25 cellular contexts compared by ENCODE assay signal in genomic region chr2:138321458-138321857, GRCh38.
A peak's percentile ranks its signal among the peaks of the same experiment; 100 is the strongest.
DNase-seq lines count a peak whose midpoint lies in the region; ATAC-seq and TF ChIP-seq lines count a peak whose summit lies in the region.
"Had no signal": no experiment of that assay in that cellular context is flagged by ENCODE, and none has a peak within 500 bp of the region (broad histone marks: within the 10 kb centered on the region; RNA-seq: fewer than 3 reads in every experiment).

No MANE protein-coding gene starts in this region.

- H3K9me3 ChIP-seq in HEK293 (ENCODE audit: control insufficient read depth, insufficient read depth, low read depth, low read length): no peaks in the 10 kb centered on the region
- H3K9me3 ChIP-seq in upper lobe of right lung: no peaks in the 10 kb centered on the region
- H3K9me3 ChIP-seq: ascending aorta, SJCRH30, thyroid gland had no signal

- DNase-seq in NCI-H146 treated with DMSO at 0.1 percent for 48 hours (lab: John Stamatoyannopoulos, UW; ENCODE audit: unreplicated experiment) (peak; percentile 96), NCI-H2196 treated with DMSO at 0.1 percent for 48 hours (lab: John Stamatoyannopoulos, UW; ENCODE audit: unreplicated experiment) (peak; percentile 57), epithelial cell of esophagus (ENCODE audit: low read depth) (peak; percentile 23), DMS 273 treated with DMSO at 0.1 percent for 48 hours (lab: John Stamatoyannopoulos, UW) (no peak), upper lobe of right lung (no peak)
- DNase-seq: activated CD4-positive, alpha-beta T cell treated with anti-CD3 and anti-CD28 coated beads for 36 hours; activated T-cell treated with anti-CD3 and anti-CD28 coated beads, Interleukin-2, amount 50 U/mL, for 72 hours; HCEC 1CT; naive thymus-derived CD4-positive, alpha-beta T cell; NCI-H526 treated with DMSO at 0.1 percent for 48 hours; occipital lobe; retina; spleen; stimulated activated CD4-positive, alpha-beta T cell treated with anti-CD3 and anti-CD28 coated beads, Interleukin-4, amount 100 ng/mL, for 4 hours; stimulated activated naive CD8-positive, alpha-beta T cell treated with anti-CD3 and anti-CD28 coated beads, Interleukin-15, Interleukin-2, amounts not matched to agents 100 U/mL and 50 U/mL, for 24 hours; thyroid gland had no signal

- H3K36me3 ChIP-seq in HEK293 (ENCODE audit: control insufficient read depth in 2 of 2, insufficient read depth in 1 of 2, low read length in 2 of 2): no peaks in the 10 kb centered on the region
- H3K36me3 ChIP-seq in upper lobe of right lung: no peaks in the 10 kb centered on the region
- H3K36me3 ChIP-seq: ascending aorta, SJCRH30, spleen, thyroid gland had no signal

- TF ChIP-seq CTCF in HEK293 (tag by site-specific recombination; IDR thresholded peaks at IDR 0.05) (no peak), epithelial cell of esophagus (IDR thresholded peaks at IDR 0.05; ENCODE audit: insufficient read depth, low read depth, low read length, missing control alignments) (no peak), upper lobe of right lung (IDR thresholded peaks at IDR 0.05) (no peak)

- POLR2A ChIA-PET in HEK293 (lab: Yijun Ruan, JAX): no interaction called here

- H3K4me1 ChIP-seq in HEK293 (ENCODE audit: control insufficient read depth, insufficient read depth, low read length): no peaks in the 10 kb centered on the region
- H3K4me1 ChIP-seq in upper lobe of right lung: no peaks in the 10 kb centered on the region
- H3K4me1 ChIP-seq: ascending aorta, SJCRH30, spleen, thyroid gland had no signal

- CTCF ChIA-PET in HEK293 (lab: Yijun Ruan, JAX): no interaction called here

- ATAC-seq in HG03196 (IDR thresholded peaks at IDR 0.05; ENCODE audit: unreplicated experiment): no peak
- ATAC-seq in upper lobe of right lung: no peak
- no peak for ATAC-seq in HG03280 (IDR thresholded peaks at IDR 0.05; ENCODE audit: unreplicated experiment)
- ATAC-seq: activated CD4-positive, alpha-beta T cell treated with anti-CD3 and anti-CD28 coated beads for 36 hours; activated naive CD4-positive, alpha-beta T cell treated with anti-CD3 and anti-CD28 coated beads, Interleukin-2, amount 50 U/mL, for 72 hours; activated T-cell treated with anti-CD3 and anti-CD28 coated beads, Interleukin-2, amount 50 U/mL, for 72 hours; left lobe of liver; naive thymus-derived CD4-positive, alpha-beta T cell; stimulated activated naive CD8-positive, alpha-beta T cell treated with anti-CD3 and anti-CD28 coated beads, Interleukin-15, Interleukin-2, amounts not matched to agents 100 U/mL and 50 U/mL, for 24 hours had no signal

- H3K27ac ChIP-seq in HEK293 (ENCODE audit: extremely low read depth, low read depth, low read length) (no peak overlapping the region), upper lobe of right lung (no peak overlapping the region)
- H3K27ac ChIP-seq: ascending aorta, epithelial cell of prostate, KMS-11, SJCRH30, spleen, thyroid gland had no signal

- no peaks in the 10 kb centered on the region for H3K27me3 ChIP-seq in upper lobe of right lung
- H3K27me3 ChIP-seq: ascending aorta, SJCRH30, spleen, thyroid gland had no signal

- H3K4me3 ChIP-seq in HEK293 (ENCODE audit: low read depth, low read length) (no peak overlapping the region), epithelial cell of esophagus (ENCODE audit: low read length) (no peak overlapping the region), upper lobe of right lung (no peak overlapping the region)
- H3K4me3 ChIP-seq: ascending aorta, SJCRH30, spleen, thyroid gland had no signal

- intact Hi-C loops in upper lobe of right lung (cut with DNase I): no loop called here

TF ChIP-seq in HEK293, 187 proteins besides CTCF, POLR2A, EP300 and RAD21:
- TF ChIP-seq ZNF248 (tag by site-specific recombination; IDR thresholded peaks at IDR 0.05): no peak
- no peak for TF ChIP-seq ZBTB7A (tag by site-specific recombination; IDR thresholded peaks at IDR 0.05; ENCODE audit: low read depth)
- TF ChIP-seq ZNF610 (tag by site-specific recombination; IDR thresholded peaks at IDR 0.05; ENCODE audit: borderline replicate concordance): peak; percentile 50; the same call in 1 of the 2 replicates
TF ChIP-seq in HEK293: peak in this region for 1.

Comparison
In these comparisons a context has a peak if more than half of its experiments do, and no peak if none do; other contexts are left out.
1. DNase-seq: peak in NCI-H146 treated with DMSO at 0.1 percent for 48 hours (single experiment), NCI-H2196 treated with DMSO at 0.1 percent for 48 hours (single experiment) and epithelial cell of esophagus (single experiment); none in DMS 273 treated with DMSO at 0.1 percent for 48 hours (single experiment) and upper lobe of right lung (single experiment).